16 cellular contexts compared by ENCODE assay signal in the genomic region with DNA sequence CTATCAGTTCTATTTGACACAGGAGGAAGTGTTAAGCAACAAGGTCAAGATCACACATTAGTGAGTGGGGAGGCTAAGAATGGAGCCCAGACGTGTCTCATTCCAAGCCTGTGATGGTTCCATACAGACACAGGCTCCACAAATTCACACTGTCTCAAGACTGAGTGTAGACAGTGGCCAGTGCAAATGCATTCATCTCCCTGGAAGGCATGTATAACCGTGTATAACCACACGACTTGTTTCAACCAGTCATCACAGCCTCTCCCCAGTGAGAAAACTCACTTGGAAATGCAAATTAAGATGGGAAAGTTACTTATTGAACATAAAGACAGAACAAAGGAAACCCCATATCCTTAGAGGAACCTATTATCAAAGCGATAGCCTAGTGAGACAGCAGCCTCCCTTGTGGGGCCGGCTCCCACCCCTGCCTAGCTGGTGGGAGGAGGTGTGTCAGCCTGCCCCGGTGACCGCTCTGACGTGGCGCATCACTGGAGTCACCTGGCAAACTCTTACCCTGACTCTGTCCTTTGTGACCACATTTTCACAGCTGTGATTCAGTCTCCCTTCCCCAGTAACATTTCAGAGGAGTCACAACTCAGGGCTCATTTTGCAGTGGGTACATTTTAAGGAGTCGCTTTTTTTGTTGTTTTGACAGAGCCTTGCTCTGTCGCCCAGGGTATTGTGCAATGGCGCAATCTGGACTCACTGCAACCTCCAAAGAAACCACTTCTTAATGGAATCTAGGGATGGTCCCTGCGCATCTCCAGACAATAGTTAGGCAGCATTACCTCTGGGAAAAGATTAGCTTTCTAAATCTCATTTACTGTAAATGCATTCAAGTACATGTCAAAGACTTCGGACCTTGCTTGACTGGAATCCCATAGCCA.
A peak's percentile ranks its signal among the peaks of the same experiment; 100 is the strongest.
DNase-seq lines count a peak whose midpoint lies in the region; ATAC-seq, FAIRE-seq and TF ChIP-seq lines count a peak whose summit lies in the region.
"Had no signal": no experiment of that assay in that cellular context is flagged by ENCODE, and none has a peak within 500 bp of the region (broad histone marks: within the 10 kb centered on the region; RNA-seq: fewer than 3 reads in every experiment).

No MANE protein-coding gene starts in this region.

- H3K9me1 ChIP-seq in K562 (ENCODE audit: control insufficient read depth, insufficient read depth, low read length), result peaks cover 3% of the 10 kb centered on the region

- no peak for TF ChIP-seq EP300 in K562 (IDR thresholded peaks at IDR 0.05; ENCODE audit: low read length)

- H3K27me3 ChIP-seq in K562 (ENCODE audit: control insufficient read depth in 2 of 2, insufficient read depth in 2 of 2, low read length in 2 of 2), result peaks cover 14 to 31% of the 10 kb centered on the region in 2 experiments
- no peaks in the 10 kb centered on the region for H3K27me3 ChIP-seq in mesendoderm (ENCODE audit: insufficient read depth, low read length, poor library complexity)

- H3K4me1 ChIP-seq in K562 (replicated peaks in 1 of 2; ENCODE audit: control insufficient read depth in 2 of 2, insufficient read depth in 2 of 2, low read length in 2 of 2) (no peaks in the 10 kb centered on the region; a peak in 1 of 5 replicates), mesendoderm (ENCODE audit: control insufficient read depth, low read depth, low read length) (peaks cover 13% of the 10 kb centered on the region)

- no peak overlapping the region for H3K23ac ChIP-seq in mesendoderm (ENCODE audit: low read length)

- H4K20me1 ChIP-seq in K562 (replicated peaks; ENCODE audit: control insufficient read depth, insufficient read depth, low read length), result no peaks in the 10 kb centered on the region

- CTCF ChIA-PET in K562 (lab: Yijun Ruan, JAX; ENCODE audit: low intra/inter-chr PET ratio), result no interaction called here

- no peak overlapping the region for H3K4ac ChIP-seq in mesendoderm (ENCODE audit: low read depth, low read length)

- POLR2A ChIA-PET in K562 (lab: Yijun Ruan, JAX), result interaction anchor here (1.1 kb wide), 1 partner anchor 12 kb away, joined by 3 read pairs; no protein-coding TSS in a partner anchor

- no peak overlapping the region for H3K18ac ChIP-seq in mesendoderm (ENCODE audit: low read length)

- H3K4me3 Mint-ChIP-seq in T-helper 2 cell treated with Interferon-gamma antibody and Interleukin-4, amounts not matched to agents 5 μg/mL and 100 μg/mL, for 36 hours, result no peak overlapping the region
- H3K4me3 Mint-ChIP-seq: CD4-positive, CD25-positive, alpha-beta regulatory T cell had no signal

- H3K27ac ChIP-seq in K562 (ENCODE audit: extremely low read depth, low read depth, low read length) (no peak overlapping the region), mesendoderm (ENCODE audit: low read depth, low read length) (no peak overlapping the region)
- H3K27ac ChIP-seq: thoracic aorta had no signal

- no peak for DNase-seq in K562 (ENCODE audit: extremely low read depth in 1 of 4, low spot score in 3 of 4)
- DNase-seq in mesendoderm, result no peak
- DNase-seq in T-helper 2 cell treated with Interferon-gamma antibody and Interleukin-4, amounts not matched to agents 5 μg/mL and 100 μg/mL, for 36 hours (ENCODE audit: low spot score), result no peak
- DNase-seq in left lobe of liver (ENCODE audit: low spot score), result no peak
- DNase-seq in mucosa of gallbladder (ENCODE audit: low spot score), result no peak
- DNase-seq: activated naive CD4-positive, alpha-beta T cell; CD4-positive, CD25-positive, alpha-beta regulatory T cell; central memory CD4-positive, alpha-beta T cell; GF-D8; NCI-H345; RPMI8226 had no signal

- H3K27me3 Mint-ChIP-seq in T-helper 2 cell treated with Interferon-gamma antibody and Interleukin-4, amounts not matched to agents 5 μg/mL and 100 μg/mL, for 36 hours (ENCODE audit: low read depth), result no peaks in the 10 kb centered on the region

- ATAC-seq in GM19452 (IDR thresholded peaks at IDR 0.05; ENCODE audit: unreplicated experiment), result peak; percentile 55
- peak; percentile 66 for ATAC-seq in HG03342 (IDR thresholded peaks at IDR 0.05; ENCODE audit: unreplicated experiment)
- peak; percentile 23; the same call in 1 of the 3 replicates for ATAC-seq in K562
- ATAC-seq in GM21390 (IDR thresholded peaks at IDR 0.05; ENCODE audit: unreplicated experiment), result no peak
- no peak for ATAC-seq in left lobe of liver

- H3K9ac ChIP-seq in K562 (ENCODE audit: insufficient read depth in 1 of 2, low read depth in 2 of 2, low read length in 2 of 2) (no peak overlapping the region), mesendoderm (ENCODE audit: low read length) (no peak overlapping the region)

- no TSS peak for BruUV-seq in K562 (replicated peaks; lab: Mats Ljungman, UMichigan)

- no peaks in the 10 kb centered on the region for H3K9me3 ChIP-seq in K562 (replicated peaks; ENCODE audit: control insufficient read depth, insufficient read depth, low read depth, low read length)
- H3K9me3 ChIP-seq: thoracic aorta had no signal

- no peak overlapping the region for H2BK15ac ChIP-seq in mesendoderm (replicated peaks; ENCODE audit: low read depth)

- intact Hi-C loops in K562 (cut with micrococcal nuclease), result no loop called here

- no peak overlapping the region for H2BK120ac ChIP-seq in mesendoderm (ENCODE audit: low read depth, low read length)

- no peak for TF ChIP-seq CTCF in K562 (IDR thresholded peaks at IDR 0.05 in 2 of 3, conservative IDR thresholded peaks at IDR 0.05 in 1 of 3; ENCODE audit: insufficient read depth in 2 of 3, low read depth in 1 of 3, low read length in 3 of 3)

- no peaks in the 10 kb centered on the region for H3K79me1 ChIP-seq in mesendoderm (ENCODE audit: low read length)

- H3K79me2 ChIP-seq in K562 (ENCODE audit: control insufficient read depth, insufficient read depth, low read length), result no peaks in the 10 kb centered on the region
- no peaks in the 10 kb centered on the region for H3K79me2 ChIP-seq in mesendoderm (ENCODE audit: control insufficient read depth, insufficient read depth, low read length)

- no peak for TF ChIP-seq POLR2A in K562 (conservative IDR thresholded peaks at IDR 0.05)

- H4K8ac ChIP-seq in mesendoderm (ENCODE audit: low read depth, low read length), result no peak overlapping the region

- H3K36me3 ChIP-seq in K562 (ENCODE audit: control insufficient read depth, insufficient read depth, low read length), result no peaks in the 10 kb centered on the region
- H3K36me3 ChIP-seq in mesendoderm (ENCODE audit: control insufficient read depth, insufficient read depth, low read length), result no peaks in the 10 kb centered on the region
- H3K36me3 ChIP-seq: thoracic aorta had no signal

- no peak overlapping the region for H3K27ac Mint-ChIP-seq in T-helper 2 cell treated with Interferon-gamma antibody and Interleukin-4, amounts not matched to agents 5 μg/mL and 100 μg/mL, for 36 hours

- H3K4me3 ChIP-seq in K562 (no peak overlapping the region), mesendoderm (ENCODE audit: low read length) (no peak overlapping the region)
- H3K4me3 ChIP-seq: thoracic aorta had no signal

- H2BK5ac ChIP-seq in mesendoderm (ENCODE audit: low read length), result peak overlapping the region; percentile 21

- no peak overlapping the region for H2AFZ ChIP-seq in K562 (ENCODE audit: low read depth, low read length)

- H3K4me1 Mint-ChIP-seq in T-helper 2 cell treated with Interferon-gamma antibody and Interleukin-4, amounts not matched to agents 5 μg/mL and 100 μg/mL, for 36 hours (ENCODE audit: low read depth), result no peaks in the 10 kb centered on the region
- H3K4me1 Mint-ChIP-seq: CD4-positive, CD25-positive, alpha-beta regulatory T cell had no signal

- no peak overlapping the region for H2AK5ac ChIP-seq in mesendoderm (ENCODE audit: low read length)

- no peak for FAIRE-seq in K562 (lab: Jason Lieb, UNC)
- FAIRE-seq: H54 had no signal

- TF ChIP-seq RAD21 in K562 (CRISPR knock-in tag; conservative IDR thresholded peaks at IDR 0.05 in 1 of 2, IDR thresholded peaks at IDR 0.05 in 1 of 2), result no peak

- H3K9me3 Mint-ChIP-seq in T-helper 2 cell treated with Interferon-gamma antibody and Interleukin-4, amounts not matched to agents 5 μg/mL and 100 μg/mL, for 36 hours, result no peaks in the 10 kb centered on the region

- peak overlapping the region; percentile 1 for H3K56ac ChIP-seq in mesendoderm (ENCODE audit: low read length)

- no peak overlapping the region for H4K5ac ChIP-seq in mesendoderm (ENCODE audit: low read length)

- no peaks in the 10 kb centered on the region for H3K36me3 Mint-ChIP-seq in T-helper 2 cell treated with Interferon-gamma antibody and Interleukin-4, amounts not matched to agents 5 μg/mL and 100 μg/mL, for 36 hours (ENCODE audit: low read depth)
- H3K36me3 Mint-ChIP-seq: CD4-positive, CD25-positive, alpha-beta regulatory T cell had no signal

- WGBS in K562 (ENCODE audit: insufficient coverage, low coverage, missing lambda C conversion rate), result 21% methylated on average over 14 of the region's 14 CpGs
- WGBS in mesendoderm (ENCODE audit: extremely low coverage, insufficient coverage, low lambda C conversion rate), result no CpG with 5 or more reads among the region's 14 CpGs

- in situ Hi-C loops in K562 (cut with MboI), result no loop called here

- H3K4me2 ChIP-seq in K562 (ENCODE audit: insufficient read depth, low read length) (no peak overlapping the region), mesendoderm (ENCODE audit: low read length) (no peak overlapping the region)

TF ChIP-seq in K562, 482 proteins besides CTCF, POLR2A, EP300 and RAD21:
- TF ChIP-seq CEBPG (CRISPR knock-in tag; IDR thresholded peaks at IDR 0.05) (0 out of 2 replicates have a peak, but pooled peaks have one; percentile 7), CEBPG (tag; conservative IDR thresholded peaks at IDR 0.05 in 1 of 2, IDR thresholded peaks at IDR 0.05 in 1 of 2) (peak; percentile 61 to 77; a peak in 3 of 4 replicates), CC2D1A (IDR thresholded peaks at IDR 0.05) (no peak), CEBPB (tag; IDR thresholded peaks at IDR 0.05) (peak; percentile 89)
TF ChIP-seq in K562: peak in this region for 2.

Comparison
In these comparisons a context has a peak if more than half of its experiments do, and no peak if none do; other contexts are left out.
1. ATAC-seq: peak in GM19452 (single experiment), HG03342 (single experiment) and K562 (single experiment); none in GM21390 (single experiment) and left lobe of liver (single experiment).